16 cellular contexts compared by ENCODE assay signal in genomic region chr3:79178471-79178870, GRCh38.
"Had no signal": no experiment of that assay in that cellular context is flagged by ENCODE, and none has a peak within 500 bp of the region (broad histone marks: within the 10 kb centered on the region; RNA-seq: fewer than 3 reads in every experiment).

No MANE protein-coding gene starts in this region.

- H3K4me3 Mint-ChIP-seq: activated naive CD8-positive, alpha-beta T cell; naive thymus-derived CD4-positive, alpha-beta T cell had no signal

- H3K4me1 ChIP-seq: breast epithelium had no signal

- H3K4me1 Mint-ChIP-seq: naive thymus-derived CD4-positive, alpha-beta T cell had no signal

- H3K27ac ChIP-seq: breast epithelium, dorsolateral prefrontal cortex, esophagus squamous epithelium had no signal

- H3K9me3 ChIP-seq: breast epithelium had no signal

- H3K27ac Mint-ChIP-seq: activated naive CD8-positive, alpha-beta T cell; naive thymus-derived CD4-positive, alpha-beta T cell had no signal

- DNase-seq: activated CD4-positive, alpha-beta T cell treated with anti-CD3 and anti-CD28 coated beads, Interleukin-2, amount 50 U/mL, for 4 hours; activated CD4-positive, CD25-positive, alpha-beta regulatory T cell treated with anti-CD3 and anti-CD28 coated beads, Interleukin-2, amount 50 U/mL, for 72 hours; activated gamma-delta T cell; activated T-cell treated with anti-CD3 and anti-CD28 coated beads, Interleukin-2, amount 50 U/mL, for 48 hours; amygdala; dorsolateral prefrontal cortex; esophagus squamous epithelium; foreskin fibroblast; left colon; naive thymus-derived CD4-positive, alpha-beta T cell; stimulated activated CD4-positive, alpha-beta T cell treated with anti-CD3 and anti-CD28 coated beads, Interleukin-12 subunit alpha, Interleukin-12 subunit beta, amount 100 ng/mL, for 4 hours; stimulated activated naive CD4-positive, alpha-beta T cell; trophoblast cell had no signal

- H3K4me3 ChIP-seq: breast epithelium, esophagus squamous epithelium, lung had no signal

- H3K27me3 Mint-ChIP-seq: activated naive CD8-positive, alpha-beta T cell; naive thymus-derived CD4-positive, alpha-beta T cell had no signal

- H3K36me3 ChIP-seq: breast epithelium, esophagus squamous epithelium had no signal

- H3K36me3 Mint-ChIP-seq: activated naive CD8-positive, alpha-beta T cell had no signal

- H3K27me3 ChIP-seq: breast epithelium, dorsolateral prefrontal cortex, esophagus squamous epithelium had no signal

- ATAC-seq: left colon; naive thymus-derived CD4-positive, alpha-beta T cell had no signal
